Comparison of ENCODE assay signal across 29 cellular contexts in the genomic region with DNA sequence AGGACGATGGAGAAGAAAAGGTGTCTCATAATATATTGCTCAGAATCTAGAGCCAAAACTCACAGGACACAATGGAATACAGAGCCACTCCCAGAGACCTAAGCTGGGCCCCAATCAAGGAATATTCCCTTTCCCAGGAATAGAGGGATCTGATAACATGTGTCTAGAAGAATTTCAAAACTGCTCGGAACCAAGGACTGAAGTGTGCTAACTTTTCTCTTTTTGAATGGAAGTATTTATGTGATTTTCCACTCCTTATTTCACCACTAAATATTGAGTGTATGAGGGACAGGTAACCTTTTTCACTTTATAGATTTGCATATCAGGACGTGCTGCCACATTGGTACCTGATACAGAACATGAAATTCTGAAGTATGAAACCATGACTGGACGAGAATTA.
"Had no signal": no experiment of that assay in that cellular context is flagged by ENCODE, and none has a peak within 500 bp of the region (broad histone marks: within the 10 kb centered on the region; RNA-seq: fewer than 3 reads in every experiment).

No MANE protein-coding gene starts in this region.

- H3K27me3 Mint-ChIP-seq: dendritic cell treated with granulocyte-macrophage colony-stimulating factor and Interleukin-4, amounts not matched to agents 40 ng/mL and 50 ng/mL, for 4 days had no signal

- ATAC-seq: effector memory CD8-positive, alpha-beta T cell; esophagus mucosa; foreskin keratinocyte; gastrocnemius medialis; gastroesophageal sphincter; heart left ventricle; heart right ventricle had no signal

- H3K9me3 ChIP-seq: colonic mucosa, esophagus muscularis mucosa, esophagus squamous epithelium, gastrocnemius medialis, gastroesophageal sphincter, heart left ventricle, heart right ventricle had no signal

- FAIRE-seq: colon, endometrium, endothelial cell of umbilical vein, frontal cortex had no signal

- H3K27ac ChIP-seq: colonic mucosa, coronary artery, dorsolateral prefrontal cortex, epithelial cell of prostate, esophagus muscularis mucosa, esophagus squamous epithelium, foreskin keratinocyte, gastrocnemius medialis, gastroesophageal sphincter, heart left ventricle, heart right ventricle had no signal

- H3K9me3 Mint-ChIP-seq: dendritic cell treated with granulocyte-macrophage colony-stimulating factor and Interleukin-4, amounts not matched to agents 40 ng/mL and 50 ng/mL, for 4 days; effector memory CD8-positive, alpha-beta T cell; endodermal cell had no signal

- H3K27ac Mint-ChIP-seq: dendritic cell treated with granulocyte-macrophage colony-stimulating factor and Interleukin-4, amounts not matched to agents 40 ng/mL and 50 ng/mL, for 4 days; effector memory CD8-positive, alpha-beta T cell; endodermal cell had no signal

- H3K4me3 Mint-ChIP-seq: dendritic cell treated with granulocyte-macrophage colony-stimulating factor and Interleukin-4, amounts not matched to agents 40 ng/mL and 50 ng/mL, for 4 days; effector memory CD8-positive, alpha-beta T cell; endodermal cell had no signal

- H3K36me3 ChIP-seq: colonic mucosa, esophagus muscularis mucosa, esophagus squamous epithelium, gastrocnemius medialis, gastroesophageal sphincter, heart left ventricle, heart right ventricle had no signal

- H3K4me1 Mint-ChIP-seq: endodermal cell had no signal

- H3K4me3 ChIP-seq: colonic mucosa, coronary artery, dorsolateral prefrontal cortex, esophagus muscularis mucosa, esophagus squamous epithelium, gastrocnemius medialis, gastroesophageal sphincter, heart left ventricle, heart right ventricle had no signal

- H3K27me3 ChIP-seq: colonic mucosa, dorsolateral prefrontal cortex, esophagus muscularis mucosa, esophagus squamous epithelium, foreskin keratinocyte, gastrocnemius medialis, gastroesophageal sphincter, heart left ventricle, heart right ventricle had no signal

- H3K4me1 ChIP-seq: colonic mucosa, esophagus muscularis mucosa, esophagus squamous epithelium, foreskin keratinocyte, gastrocnemius medialis, gastroesophageal sphincter, heart left ventricle, heart right ventricle had no signal

- DNase-seq: colonic mucosa; cortex of kidney; dermis blood vessel endothelial cell; dorsolateral prefrontal cortex; effector CD4-positive, alpha-beta T cell; effector CD8-positive, alpha-beta T cell; effector memory CD4-positive, alpha-beta T cell; effector memory CD8-positive, alpha-beta T cell; endodermal cell; erythroblast; esophagus squamous epithelium; foreskin fibroblast; foreskin keratinocyte; foreskin melanocyte; gastrocnemius medialis; glutamatergic neuron; head of caudate nucleus; heart left ventricle; heart right ventricle had no signal
